ENCODE assay signal across 16 cellular contexts in the genomic region with DNA sequence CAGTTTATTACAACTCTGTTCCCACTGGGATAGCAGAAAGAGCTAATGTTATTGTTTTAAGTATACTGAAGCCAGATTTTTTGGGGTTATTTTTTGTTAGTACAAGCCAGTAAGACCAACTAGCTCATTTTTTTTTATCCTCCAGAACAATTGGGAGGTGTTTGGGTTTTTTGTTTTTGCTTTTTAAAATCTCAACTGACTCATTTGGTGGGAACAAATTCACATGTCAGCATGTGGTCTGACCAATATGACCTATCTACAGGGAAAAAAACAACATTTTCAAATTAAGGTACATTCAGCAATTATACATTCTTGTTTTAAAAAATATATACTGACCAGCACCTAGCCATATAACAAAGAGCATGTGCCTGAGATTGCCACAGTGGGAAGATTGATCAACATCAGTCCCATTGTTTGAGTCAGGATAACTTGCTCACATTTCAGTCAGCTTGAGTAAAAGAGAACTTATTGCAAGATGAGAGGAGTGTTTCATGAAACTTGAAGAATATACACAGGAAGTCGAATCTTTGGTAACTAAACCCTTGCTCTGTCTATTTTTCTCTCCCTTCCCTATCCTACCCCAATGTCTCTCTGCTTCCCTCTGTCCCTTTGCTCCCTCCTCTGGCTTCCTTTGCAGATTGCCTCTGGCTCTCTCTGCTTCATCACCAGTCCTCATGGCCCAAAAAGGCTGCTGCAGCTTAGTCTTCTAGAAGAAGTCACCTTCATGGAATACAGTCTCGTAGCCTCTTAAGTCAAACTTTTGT.
DNase-seq lines count a peak whose midpoint lies in the region; ATAC-seq and TF ChIP-seq lines count a peak whose summit lies in the region.
"Had no signal": no experiment of that assay in that cellular context is flagged by ENCODE, and none has a peak within 500 bp of the region (broad histone marks: within the 10 kb centered on the region; RNA-seq: fewer than 3 reads in every experiment).

No MANE protein-coding gene starts in this region.

- peak overlapping the region; percentile 89 for H3K27ac Mint-ChIP-seq in activated naive CD8-positive, alpha-beta T cell treated with anti-CD3 and anti-CD28 coated beads, Interleukin-2, amount 10 ng/mL, durations not matched to agents 7 days and 5 days
- peak overlapping the region; percentile 7 to 98 (median 80) for H3K27ac Mint-ChIP-seq in naive thymus-derived CD8-positive, alpha-beta T cell
- H3K27ac Mint-ChIP-seq in HFFc6: no peak overlapping the region

- ATAC-seq in activated naive CD8-positive, alpha-beta T cell treated with anti-CD3 and anti-CD28 coated beads, Interleukin-2, amount 10 ng/mL, durations not matched to agents 7 days and 5 days (ENCODE audit: low read depth): no peak
- peak in 1 of 2 donors; percentile 18 for ATAC-seq in naive thymus-derived CD8-positive, alpha-beta T cell
- ATAC-seq in GM19452 (IDR thresholded peaks at IDR 0.05; ENCODE audit: unreplicated experiment): no peak
- ATAC-seq: left lobe of liver had no signal

- DNase-seq in SIG-M5 treated with dmso at 0.1 percent for 504 hours (lab: John Stamatoyannopoulos, UW; ENCODE audit: unreplicated experiment): peak; percentile 33
- no peak for DNase-seq in SIG-M5 (lab: John Stamatoyannopoulos, UW)
- DNase-seq in MV-4-11 (lab: John Stamatoyannopoulos, UW): peak; percentile 2
- DNase-seq in activated naive CD8-positive, alpha-beta T cell treated with anti-CD3 and anti-CD28 coated beads, Interleukin-2, amount 10 ng/mL, durations not matched to agents 7 days and 5 days: no peak
- DNase-seq in naive thymus-derived CD8-positive, alpha-beta T cell: no peak
- no peak for DNase-seq in NCI-H510A (lab: John Stamatoyannopoulos, UW)
- DNase-seq in HFFc6: no peak
- DNase-seq: 8988T; activated CD4-positive, alpha-beta T cell treated with anti-CD3 and anti-CD28 coated beads, Interleukin-2, amount 50 U/mL, for 48 hours; DMS79; effector CD8-positive, alpha-beta T cell; foreskin fibroblast; NCI-H1048; NCI-H526 treated with DMSO at 0.1 percent for 48 hours had no signal

- H3K9me3 Mint-ChIP-seq in activated naive CD8-positive, alpha-beta T cell treated with anti-CD3 and anti-CD28 coated beads, Interleukin-2, amount 10 ng/mL, durations not matched to agents 7 days and 5 days: peaks cover 24% of the 10 kb centered on the region
- H3K9me3 Mint-ChIP-seq in naive thymus-derived CD8-positive, alpha-beta T cell: peaks cover 0 to 21% (median 0%) of the 10 kb centered on the region in 9 donors
- no peaks in the 10 kb centered on the region for H3K9me3 Mint-ChIP-seq in HFFc6

- POLR2A ChIA-PET in activated naive CD8-positive, alpha-beta T cell treated with anti-CD3 and anti-CD28 coated beads, Interleukin-2, amount 10 ng/mL, durations not matched to agents 7 days and 5 days (lab: Charles Lee): interaction anchor here (1.5 kb wide), 1 partner anchor 9 kb away, joined by 4 read pairs; no protein-coding TSS in a partner anchor
- POLR2A ChIA-PET in naive thymus-derived CD8-positive, alpha-beta T cell (lab: Charles Lee): interaction anchor here (0.9 to 2.1 kb wide), 5 partner anchors 9 to 20 kb away, joined by 3 to 6 read pairs (median 5); no protein-coding TSS in a partner anchor

- peak overlapping the region; percentile 70 for H3K4me3 Mint-ChIP-seq in activated naive CD8-positive, alpha-beta T cell treated with anti-CD3 and anti-CD28 coated beads, Interleukin-2, amount 10 ng/mL, durations not matched to agents 7 days and 5 days
- peak overlapping the region in 7 of 10 donors; percentile 0 to 67 (median 42) for H3K4me3 Mint-ChIP-seq in naive thymus-derived CD8-positive, alpha-beta T cell
- H3K4me3 Mint-ChIP-seq in HFFc6: no peak overlapping the region

- peaks cover 43% of the 10 kb centered on the region for H3K4me1 Mint-ChIP-seq in activated naive CD8-positive, alpha-beta T cell treated with anti-CD3 and anti-CD28 coated beads, Interleukin-2, amount 10 ng/mL, durations not matched to agents 7 days and 5 days
- peaks cover 20 to 49% (median 30%) of the 10 kb centered on the region in 4 donors for H3K4me1 Mint-ChIP-seq in naive thymus-derived CD8-positive, alpha-beta T cell
- H3K4me1 Mint-ChIP-seq in HFFc6 (ENCODE audit: low read depth): no peaks in the 10 kb centered on the region

- no peak for TF ChIP-seq CTCF in HFFc6 (IDR thresholded peaks at IDR 0.05)

- no peaks in the 10 kb centered on the region for H3K27me3 Mint-ChIP-seq in activated naive CD8-positive, alpha-beta T cell treated with anti-CD3 and anti-CD28 coated beads, Interleukin-2, amount 10 ng/mL, durations not matched to agents 7 days and 5 days
- no peaks in the 10 kb centered on the region for H3K27me3 Mint-ChIP-seq in naive thymus-derived CD8-positive, alpha-beta T cell
- H3K27me3 Mint-ChIP-seq in HFFc6 (ENCODE audit: insufficient read depth): peaks cover 32% of the 10 kb centered on the region

- H3K36me3 Mint-ChIP-seq in activated naive CD8-positive, alpha-beta T cell treated with anti-CD3 and anti-CD28 coated beads, Interleukin-2, amount 10 ng/mL, durations not matched to agents 7 days and 5 days: peaks cover 66% of the 10 kb centered on the region
- peaks cover 0 to 9% (median 5%) of the 10 kb centered on the region in 3 donors for H3K36me3 Mint-ChIP-seq in naive thymus-derived CD8-positive, alpha-beta T cell
- no peaks in the 10 kb centered on the region for H3K36me3 Mint-ChIP-seq in HFFc6 (ENCODE audit: low read depth)

Comparison
In these comparisons a context has a peak if more than half of its experiments do, and no peak if none do; other contexts are left out.
1. DNase-seq: peak in SIG-M5 treated with dmso at 0.1 percent for 504 hours (single experiment) and MV-4-11 (single experiment); none in SIG-M5 (single experiment), activated naive CD8-positive, alpha-beta T cell treated with anti-CD3 and anti-CD28 coated beads, Interleukin-2, amount 10 ng/mL, durations not matched to agents 7 days and 5 days (single experiment), naive thymus-derived CD8-positive, alpha-beta T cell (0 of 10), NCI-H510A (single experiment) and HFFc6 (single experiment).